Comparison of ENCODE assay signal across 22 cellular contexts in genomic region chr17:29742210-29742513, GRCh38.
DNase-seq lines count a peak whose midpoint lies in the region; ATAC-seq and TF ChIP-seq lines count a peak whose summit lies in the region.
"Had no signal": no experiment of that assay in that cellular context is flagged by ENCODE, and none has a peak within 500 bp of the region (broad histone marks: within the 10 kb centered on the region; RNA-seq: fewer than 3 reads in every experiment).

No MANE protein-coding gene starts in this region.

- no peak overlapping the region for H3K9ac ChIP-seq in endodermal cell (ENCODE audit: extremely low read depth, low read length, poor library complexity, severe bottlenecking)

- CTCF ChIA-PET in activated CD8-positive, alpha-beta T cell treated with anti-CD3 and anti-CD28 coated beads for 36 hours (lab: Charles Lee), result interaction anchor here (1.5 to 1.7 kb wide), 2 partner anchors 13 to 103 kb away, joined by 3 to 6 read pairs; no protein-coding TSS in a partner anchor
- CTCF ChIA-PET in activated CD8-positive, alpha-beta T cell treated with anti-CD3 and anti-CD28 coated beads, Interleukin-2, amount 10 ng/mL, durations not matched to agents 7 days and 5 days (lab: Charles Lee), result no interaction called here
- CTCF ChIA-PET in CD4-positive, alpha-beta memory T cell (lab: Charles Lee; ENCODE audit: partially characterized antibody), result interaction anchor here (0.8 kb wide), 1 partner anchor 125 kb away, joined by 3 read pairs; no protein-coding TSS in a partner anchor

- no peaks in the 10 kb centered on the region for H3K27me3 ChIP-seq in CD4-positive, alpha-beta memory T cell (ENCODE audit: insufficient read depth, low read length)
- no peaks in the 10 kb centered on the region for H3K27me3 ChIP-seq in endodermal cell (ENCODE audit: control insufficient read depth, insufficient read depth, low read length, poor library complexity, severe bottlenecking)
- no peaks in the 10 kb centered on the region for H3K27me3 ChIP-seq in gastrocnemius medialis
- H3K27me3 ChIP-seq: BE2C, dorsolateral prefrontal cortex, stomach had no signal

- H3K27ac ChIP-seq in CD4-positive, alpha-beta memory T cell (ENCODE audit: low read depth, low read length), result no peak overlapping the region
- H3K27ac ChIP-seq in endodermal cell (ENCODE audit: low read depth, low read length) (no peak overlapping the region), gastrocnemius medialis (peak overlapping the region; percentile 91 to 97 (median 94))

- WGBS in endodermal cell (ENCODE audit: insufficient coverage in 1 of 2, insufficient read length in 1 of 2), 2 experiments, result 80 to 88% methylated on average over 1 to 2 of the region's 3 CpGs

- POLR2A ChIA-PET in activated CD8-positive, alpha-beta T cell treated with anti-CD3 and anti-CD28 coated beads for 36 hours (lab: Charles Lee), result interaction anchor here (0.6 to 1.2 kb wide), 3 partner anchors 13 to 1934 kb away, joined by 3 to 5 read pairs (median 3); no protein-coding TSS in a partner anchor
- POLR2A ChIA-PET in activated CD8-positive, alpha-beta T cell treated with anti-CD3 and anti-CD28 coated beads, Interleukin-2, amount 10 ng/mL, durations not matched to agents 7 days and 5 days (lab: Charles Lee), result no interaction called here
- POLR2A ChIA-PET in CD4-positive, alpha-beta memory T cell (lab: Charles Lee; ENCODE audit: partially characterized antibody), result interaction anchor here (1.3 kb wide), 1 partner anchor 36 kb away, joined by 3 read pairs; no protein-coding TSS in a partner anchor

- TF ChIP-seq POLR2A in gastrocnemius medialis (IDR thresholded peaks at IDR 0.05), result no peak

- H3K4me3 Mint-ChIP-seq in activated CD8-positive, alpha-beta T cell treated with anti-CD3 and anti-CD28 coated beads for 36 hours, result no peak overlapping the region
- H3K4me3 Mint-ChIP-seq in activated CD8-positive, alpha-beta T cell treated with anti-CD3 and anti-CD28 coated beads, Interleukin-2, amount 10 ng/mL, durations not matched to agents 7 days and 5 days, result no peak overlapping the region
- H3K4me3 Mint-ChIP-seq in CD4-positive, alpha-beta memory T cell, result peak overlapping the region in 2 of 8 donors; percentile 17 to 33
- H3K4me3 Mint-ChIP-seq in endodermal cell, result no peak overlapping the region
- H3K4me3 Mint-ChIP-seq: activated CD4-positive, alpha-beta T cell treated with anti-CD3 and anti-CD28 coated beads, Interleukin-2, amount 10 ng/mL, durations not matched to agents 7 days and 5 days had no signal

- H3K4me1 Mint-ChIP-seq in activated CD8-positive, alpha-beta T cell treated with anti-CD3 and anti-CD28 coated beads for 36 hours (ENCODE audit: low read depth), result peaks cover 59% of the 10 kb centered on the region
- H3K4me1 Mint-ChIP-seq in activated CD8-positive, alpha-beta T cell treated with anti-CD3 and anti-CD28 coated beads, Interleukin-2, amount 10 ng/mL, durations not matched to agents 7 days and 5 days (ENCODE audit: low read depth), result peaks cover 42% of the 10 kb centered on the region
- peaks cover 37 to 73% (median 55%) of the 10 kb centered on the region in 4 donors for H3K4me1 Mint-ChIP-seq in CD4-positive, alpha-beta memory T cell
- H3K4me1 Mint-ChIP-seq in endodermal cell, result peaks cover 13% of the 10 kb centered on the region

- peaks cover 35% of the 10 kb centered on the region for H3K4me1 ChIP-seq in CD4-positive, alpha-beta memory T cell (ENCODE audit: insufficient read depth, low read length)
- peaks cover 3% of the 10 kb centered on the region for H3K4me1 ChIP-seq in endodermal cell (ENCODE audit: control insufficient read depth, insufficient read depth, low read length)
- peaks cover 71 to 72% of the 10 kb centered on the region in 2 donors for H3K4me1 ChIP-seq in gastrocnemius medialis

- ATAC-seq in activated CD8-positive, alpha-beta T cell treated with anti-CD3 and anti-CD28 coated beads for 36 hours, result no peak
- no peak for ATAC-seq in activated CD8-positive, alpha-beta T cell treated with anti-CD3 and anti-CD28 coated beads, Interleukin-2, amount 10 ng/mL, durations not matched to agents 7 days and 5 days
- ATAC-seq in gastrocnemius medialis (peak in 1 of 2 donors; percentile 20), GM21447 (IDR thresholded peaks at IDR 0.05; ENCODE audit: unreplicated experiment) (no peak)

- peaks cover 6% of the 10 kb centered on the region for H3K36me3 ChIP-seq in CD4-positive, alpha-beta memory T cell (ENCODE audit: insufficient read depth, low read length)
- H3K36me3 ChIP-seq in endodermal cell (ENCODE audit: control insufficient read depth, insufficient read depth, low read length) (no peaks in the 10 kb centered on the region), gastrocnemius medialis (no peaks in the 10 kb centered on the region)
- H3K36me3 ChIP-seq: BE2C, stomach had no signal

- no peak overlapping the region for H3K4me3 ChIP-seq in CD4-positive, alpha-beta memory T cell (ENCODE audit: low read length in 2 of 2)
- H3K4me3 ChIP-seq in endodermal cell (ENCODE audit: low read length) (no peak overlapping the region), gastrocnemius medialis (no peak overlapping the region)
- H3K4me3 ChIP-seq: stomach had no signal

- H3K9me3 ChIP-seq in CD4-positive, alpha-beta memory T cell (ENCODE audit: control insufficient read depth in 1 of 2, low read length in 2 of 2), result no peaks in the 10 kb centered on the region
- H3K9me3 ChIP-seq in endodermal cell (ENCODE audit: control insufficient read depth, low read length) (no peaks in the 10 kb centered on the region), gastrocnemius medialis (no peaks in the 10 kb centered on the region)
- H3K9me3 ChIP-seq: BE2C, stomach had no signal

- H3K27ac Mint-ChIP-seq in activated CD8-positive, alpha-beta T cell treated with anti-CD3 and anti-CD28 coated beads for 36 hours, result peak overlapping the region; percentile 52
- H3K27ac Mint-ChIP-seq in activated CD8-positive, alpha-beta T cell treated with anti-CD3 and anti-CD28 coated beads, Interleukin-2, amount 10 ng/mL, durations not matched to agents 7 days and 5 days, result no peak overlapping the region
- peak overlapping the region in 4 of 7 donors; percentile 12 to 77 (median 54) for H3K27ac Mint-ChIP-seq in CD4-positive, alpha-beta memory T cell
- H3K27ac Mint-ChIP-seq in endodermal cell, result peak overlapping the region; percentile 58
- H3K27ac Mint-ChIP-seq: activated CD4-positive, alpha-beta T cell treated with anti-CD3 and anti-CD28 coated beads, Interleukin-2, amount 10 ng/mL, durations not matched to agents 7 days and 5 days had no signal

- intact Hi-C loops in activated CD8-positive, alpha-beta T cell treated with anti-CD3 and anti-CD28 coated beads for 36 hours (cut with micrococcal nuclease), result no loop called here
- intact Hi-C loops in CD4-positive, alpha-beta memory T cell (cut with micrococcal nuclease), result loop anchor here (5.0 kb wide), 1 partner anchor 50 kb away; no protein-coding TSS in a partner anchor
- intact Hi-C loops in gastrocnemius medialis (cut with DNase I; ENCODE audit: low total_unique reads), result no loop called here

- H3K36me3 Mint-ChIP-seq in activated CD8-positive, alpha-beta T cell treated with anti-CD3 and anti-CD28 coated beads for 36 hours (ENCODE audit: low read depth), result peaks cover 11% of the 10 kb centered on the region
- H3K36me3 Mint-ChIP-seq in activated CD8-positive, alpha-beta T cell treated with anti-CD3 and anti-CD28 coated beads, Interleukin-2, amount 10 ng/mL, durations not matched to agents 7 days and 5 days (ENCODE audit: low read depth), result peaks cover 13% of the 10 kb centered on the region
- H3K36me3 Mint-ChIP-seq in CD4-positive, alpha-beta memory T cell, result peaks cover 0 to 22% of the 10 kb centered on the region in 2 donors
- H3K36me3 Mint-ChIP-seq in endodermal cell (ENCODE audit: low read depth), result no peaks in the 10 kb centered on the region

- H3K9me3 Mint-ChIP-seq in activated CD8-positive, alpha-beta T cell treated with anti-CD3 and anti-CD28 coated beads for 36 hours, result no peaks in the 10 kb centered on the region
- no peaks in the 10 kb centered on the region for H3K9me3 Mint-ChIP-seq in activated CD8-positive, alpha-beta T cell treated with anti-CD3 and anti-CD28 coated beads, Interleukin-2, amount 10 ng/mL, durations not matched to agents 7 days and 5 days (ENCODE audit: insufficient read depth)
- no peaks in the 10 kb centered on the region for H3K9me3 Mint-ChIP-seq in CD4-positive, alpha-beta memory T cell
- H3K9me3 Mint-ChIP-seq in endodermal cell, result no peaks in the 10 kb centered on the region
- H3K9me3 Mint-ChIP-seq: activated CD4-positive, alpha-beta T cell treated with anti-CD3 and anti-CD28 coated beads, Interleukin-2, amount 10 ng/mL, durations not matched to agents 7 days and 5 days had no signal

- TF ChIP-seq CTCF in activated CD8-positive, alpha-beta T cell treated with anti-CD3 and anti-CD28 coated beads for 36 hours (IDR thresholded peaks at IDR 0.05), result no peak
- TF ChIP-seq CTCF in endodermal cell (conservative IDR thresholded peaks at IDR 0.05) (no peak), gastrocnemius medialis (IDR thresholded peaks at IDR 0.05 in 4 of 5, conservative IDR thresholded peaks at IDR 0.05 in 1 of 5) (no peak)

- no peak for DNase-seq in activated CD8-positive, alpha-beta T cell treated with anti-CD3 and anti-CD28 coated beads for 36 hours
- no peak for DNase-seq in activated CD8-positive, alpha-beta T cell treated with anti-CD3 and anti-CD28 coated beads, Interleukin-2, amount 10 ng/mL, durations not matched to agents 7 days and 5 days
- no peak for DNase-seq in CD4-positive, alpha-beta memory T cell
- DNase-seq in endodermal cell (no peak), gastrocnemius medialis (no peak), NCI-H748 treated with DMSO at 0.1 percent for 48 hours (lab: John Stamatoyannopoulos, UW) (no peak), NK-92 (lab: John Stamatoyannopoulos, UW; ENCODE audit: unreplicated experiment) (no peak)
- DNase-seq: activated CD4-positive, alpha-beta T cell treated with anti-CD3 and anti-CD28 coated beads, Interleukin-2, amount 10 ng/mL, durations not matched to agents 7 days and 5 days; activated CD8-positive, alpha-beta memory T cell treated with anti-CD3 and anti-CD28 coated beads, Interleukin-2, amount 50 U/mL, for 48 hours; activated effector memory CD4-positive, alpha-beta T cell treated with anti-CD3 and anti-CD28 coated beads, Interleukin-2, amount 50 U/mL, for 16 hours; BE2C; dorsolateral prefrontal cortex; erythroblast; foreskin melanocyte; GF-D8; NCI-H1436; NCI-H526; SHP77 treated with DMSO at 0.1 percent for 48 hours; stimulated activated CD4-positive, alpha-beta T cell treated with anti-CD3 and anti-CD28 coated beads, Interleukin-4, amount 100 ng/mL, for 24 hours; stomach; T-helper 1 cell had no signal

- no peaks in the 10 kb centered on the region for H3K27me3 Mint-ChIP-seq in activated CD8-positive, alpha-beta T cell treated with anti-CD3 and anti-CD28 coated beads for 36 hours
- no peaks in the 10 kb centered on the region for H3K27me3 Mint-ChIP-seq in activated CD8-positive, alpha-beta T cell treated with anti-CD3 and anti-CD28 coated beads, Interleukin-2, amount 10 ng/mL, durations not matched to agents 7 days and 5 days (ENCODE audit: low read depth)
- no peaks in the 10 kb centered on the region for H3K27me3 Mint-ChIP-seq in CD4-positive, alpha-beta memory T cell
- H3K27me3 Mint-ChIP-seq in endodermal cell (ENCODE audit: insufficient read depth), result no peaks in the 10 kb centered on the region
- H3K27me3 Mint-ChIP-seq: activated CD4-positive, alpha-beta T cell treated with anti-CD3 and anti-CD28 coated beads, Interleukin-2, amount 10 ng/mL, durations not matched to agents 7 days and 5 days had no signal

- in situ Hi-C loops in gastrocnemius medialis (cut with MboI; ENCODE audit: low sequenced_read_pairs in 4 of 4), result no loop called here

Comparison
In these comparisons a context has a peak if more than half of its experiments do, and no peak if none do; other contexts are left out.
1. H3K27ac ChIP-seq: peak in gastrocnemius medialis (4 of 4); none in CD4-positive, alpha-beta memory T cell (single experiment) and endodermal cell (single experiment).